ENCODE assay signal across 19 cellular contexts in the genomic region with DNA sequence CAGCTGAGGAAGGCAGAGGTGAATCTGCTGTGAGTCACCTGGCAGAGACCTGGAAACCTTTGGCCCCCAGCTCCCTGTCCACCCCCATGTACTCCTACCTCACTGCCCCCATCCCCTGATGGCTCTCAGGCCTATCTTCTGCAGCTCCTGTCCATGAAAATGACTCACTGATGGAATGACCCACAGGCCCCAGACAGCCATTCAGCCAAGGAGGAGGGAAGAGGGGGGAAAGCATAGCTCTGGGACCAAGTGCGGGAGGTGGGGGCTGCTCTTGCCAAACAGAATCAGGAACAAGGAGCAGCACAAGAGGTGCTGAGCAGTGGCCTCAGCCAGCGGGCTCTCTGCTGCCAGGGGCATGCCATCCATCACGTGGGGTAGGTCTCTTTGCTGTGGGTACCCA.
A peak's percentile ranks its signal among the peaks of the same experiment; 100 is the strongest.
DNase-seq lines count a peak whose midpoint lies in the region; ATAC-seq and TF ChIP-seq lines count a peak whose summit lies in the region.
"Had no signal": no experiment of that assay in that cellular context is flagged by ENCODE, and none has a peak within 500 bp of the region (broad histone marks: within the 10 kb centered on the region; RNA-seq: fewer than 3 reads in every experiment).

No MANE protein-coding gene starts in this region.

- peak overlapping the region; percentile 41 for H4K91ac ChIP-seq in trophoblast cell (ENCODE audit: low read depth, low read length)

- peak overlapping the region; percentile 8 for H3K14ac ChIP-seq in trophoblast cell (ENCODE audit: low read length)

- H3K4me1 ChIP-seq in GM23248 (ENCODE audit: insufficient read depth) (0 out of 2 replicates have a peak, but pooled peaks cover 11% of the 10 kb centered on the region), hepatocyte (ENCODE audit: insufficient read depth) (peaks cover 17% of the 10 kb centered on the region), trophoblast cell (ENCODE audit: control insufficient read depth in 1 of 2, insufficient read depth in 2 of 2, low read length in 2 of 2) (peaks cover 9 to 11% of the 10 kb centered on the region in 2 experiments)

- H3K4me2 ChIP-seq in GM23248 (ENCODE audit: unreplicated experiment) (no peak overlapping the region), hepatocyte (no peak overlapping the region), trophoblast cell (ENCODE audit: low read length) (no peak overlapping the region)
- H3K4me2 ChIP-seq: KMS-11 had no signal

- no peak overlapping the region for H2BK12ac ChIP-seq in trophoblast cell (ENCODE audit: low read length)

- no peak overlapping the region for H3K4me3 ChIP-seq in GM23248
- no peak overlapping the region for H3K4me3 ChIP-seq in hepatocyte
- H3K4me3 ChIP-seq in trophoblast cell (ENCODE audit: low read depth, low read length) = no peak overlapping the region

- no peaks in the 10 kb centered on the region for H3K27me3 ChIP-seq in GM23248 (replicated peaks; ENCODE audit: insufficient read depth)
- no peaks in the 10 kb centered on the region for H3K27me3 ChIP-seq in hepatocyte
- H3K27me3 ChIP-seq in trophoblast cell (ENCODE audit: insufficient read depth, low read length) = no peaks in the 10 kb centered on the region

- H4K20me1 ChIP-seq in GM23248 (ENCODE audit: insufficient read depth) (no peaks in the 10 kb centered on the region), hepatocyte (ENCODE audit: insufficient read depth, poor library complexity, severe bottlenecking) (no peaks in the 10 kb centered on the region)

- in situ Hi-C loops in GM23248 (cut with MboI) = no loop called here

- no peaks in the 10 kb centered on the region for H3F3A ChIP-seq in GM23248 (ENCODE audit: insufficient read depth)

- H3K4ac ChIP-seq in trophoblast cell (ENCODE audit: low read depth, low read length) = peak overlapping the region; percentile 0

- H3K27ac ChIP-seq in GM23248 (no peak overlapping the region), hepatocyte (peak overlapping the region; percentile 35), trophoblast cell (ENCODE audit: low read depth, low read length) (peak overlapping the region; percentile 31)
- H3K27ac ChIP-seq: HL-60, KMS-11 had no signal

- H3K79me2 ChIP-seq in GM23248 (ENCODE audit: insufficient read depth) = no peaks in the 10 kb centered on the region
- no peaks in the 10 kb centered on the region for H3K79me2 ChIP-seq in hepatocyte
- no peaks in the 10 kb centered on the region for H3K79me2 ChIP-seq in trophoblast cell (ENCODE audit: control insufficient read depth, insufficient read depth, low read length, poor library complexity)

- DNase-seq in GM23248 = peak; percentile 44
- DNase-seq in hepatocyte (ENCODE audit: low spot score) = no peak
- DNase-seq in trophoblast cell = peak; percentile 94 to 96
- DNase-seq in activated CD8-positive, alpha-beta memory T cell treated with anti-CD3 and anti-CD28 coated beads, Interleukin-2, amount 50 U/mL, for 4 hours = no peak
- DNase-seq in NCI-H2171 (lab: John Stamatoyannopoulos, UW) = no peak
- DNase-seq: CD8-positive, alpha-beta T cell; MM.1S; NCI-H1105; NCI-H187; NCI-H2171 treated with DMSO at 0.1 percent for 48 hours; NCI-H82; SIG-M5; SW 1271 had no signal

- H3K9ac ChIP-seq in GM23248 = no peak overlapping the region
- no peak overlapping the region for H3K9ac ChIP-seq in trophoblast cell (ENCODE audit: low read length)
- H3K9ac ChIP-seq: KMS-11 had no signal

- peak overlapping the region; percentile 7 for H3K18ac ChIP-seq in trophoblast cell (ENCODE audit: low read length)

- no peak overlapping the region for H4K12ac ChIP-seq in trophoblast cell (ENCODE audit: low read depth, low read length)

- H2BK5ac ChIP-seq in trophoblast cell (ENCODE audit: low read depth, low read length, poor library complexity) = peak overlapping the region; percentile 7

- peaks cover 3% of the 10 kb centered on the region for H3K79me1 ChIP-seq in trophoblast cell (ENCODE audit: low read length)

- no peak overlapping the region for H2AK5ac ChIP-seq in trophoblast cell (ENCODE audit: low read length)

- no peak overlapping the region for H3K23ac ChIP-seq in trophoblast cell (ENCODE audit: low read length)

- peak overlapping the region; percentile 46 for H4K8ac ChIP-seq in trophoblast cell (ENCODE audit: low read depth, low read length)

- H3K9me3 ChIP-seq in GM23248 (ENCODE audit: low read depth) = no peaks in the 10 kb centered on the region
- no peaks in the 10 kb centered on the region for H3K9me3 ChIP-seq in hepatocyte (ENCODE audit: low read depth)
- no peaks in the 10 kb centered on the region for H3K9me3 ChIP-seq in trophoblast cell (ENCODE audit: insufficient read depth, low read depth, low read length)

- ATAC-seq in SK-N-SH treated with all-trans-retinoic acid at 6 μM for 48 hours (peak; percentile 32; the same call in 2 of the 3 replicates), HG02588 (IDR thresholded peaks at IDR 0.05; ENCODE audit: unreplicated experiment) (no peak), GM18511 (IDR thresholded peaks at IDR 0.05; ENCODE audit: unreplicated experiment) (no peak)
- ATAC-seq: CD8-positive, alpha-beta T cell; HCT116 had no signal

- H2AFZ ChIP-seq in GM23248 (no peak overlapping the region), hepatocyte (no peak overlapping the region), trophoblast cell (ENCODE audit: insufficient read depth, low read length, poor library complexity) (no peak overlapping the region)

- no peak for TF ChIP-seq CTCF in hepatocyte (IDR thresholded peaks at IDR 0.05; ENCODE audit: poor library complexity)

- WGBS in GM23248 (ENCODE audit: low coverage in 1 of 2, low lambda C conversion rate in 2 of 2, missing lambda C conversion rate in 2 of 2), 2 experiments = 80 to 83% methylated on average over 3 of the region's 3 CpGs
- 86% methylated on average over 3 of the region's 3 CpGs for WGBS in hepatocyte (ENCODE audit: low lambda C conversion rate, missing lambda C conversion rate)
- no CpG with 5 or more reads among the region's 3 CpGs for WGBS in trophoblast cell (ENCODE audit: extremely low coverage, insufficient coverage, insufficient read length)

- peak overlapping the region; percentile 67 for H2BK120ac ChIP-seq in trophoblast cell (ENCODE audit: insufficient read depth, low read length, poor library complexity)

- no peaks in the 10 kb centered on the region for H3K36me3 ChIP-seq in GM23248 (ENCODE audit: low read depth)
- H3K36me3 ChIP-seq in hepatocyte (replicated peaks; ENCODE audit: insufficient read depth, low read depth) = no peaks in the 10 kb centered on the region
- H3K36me3 ChIP-seq in trophoblast cell (ENCODE audit: control insufficient read depth in 1 of 2, insufficient read depth in 2 of 2, low read length in 2 of 2) = no peaks in the 10 kb centered on the region

- no peaks in the 10 kb centered on the region for H3K9me2 ChIP-seq in GM23248 (ENCODE audit: insufficient read depth)
- no peaks in the 10 kb centered on the region for H3K9me2 ChIP-seq in hepatocyte (replicated peaks; ENCODE audit: insufficient read depth)

TF ChIP-seq in SK-N-SH treated with all-trans-retinoic acid at 6 μM for 48 hours, 23 proteins besides CTCF, POLR2A, EP300 and RAD21 (continues in another document):
- no peak for TF ChIP-seq ZC3H10 (CRISPR knock-in tag; IDR thresholded peaks at IDR 0.05)
- TF ChIP-seq ZNF565 (CRISPR knock-in tag; conservative IDR thresholded peaks at IDR 0.05; ENCODE audit: low read depth) = no peak
- TF ChIP-seq, protein P1, sequence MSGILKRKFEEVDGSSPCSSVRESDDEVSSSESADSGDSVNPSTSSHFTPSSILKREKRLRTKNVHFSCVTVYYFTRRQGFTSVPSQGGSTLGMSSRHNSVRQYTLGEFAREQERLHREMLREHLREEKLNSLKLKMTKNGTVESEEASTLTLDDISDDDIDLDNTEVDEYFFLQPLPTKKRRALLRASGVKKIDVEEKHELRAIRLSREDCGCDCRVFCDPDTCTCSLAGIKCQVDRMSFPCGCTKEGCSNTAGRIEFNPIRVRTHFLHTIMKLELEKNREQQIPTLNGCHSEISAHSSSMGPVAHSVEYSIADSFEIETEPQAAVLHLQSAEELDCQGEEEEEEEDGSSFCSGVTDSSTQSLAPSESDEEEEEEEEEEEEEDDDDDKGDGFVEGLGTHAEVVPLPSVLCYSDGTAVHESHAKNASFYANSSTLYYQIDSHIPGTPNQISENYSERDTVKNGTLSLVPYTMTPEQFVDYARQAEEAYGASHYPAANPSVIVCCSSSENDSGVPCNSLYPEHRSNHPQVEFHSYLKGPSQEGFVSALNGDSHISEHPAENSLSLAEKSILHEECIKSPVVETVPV (CRISPR knock-in tag; IDR thresholded peaks at IDR 0.05) = no peak
- TF ChIP-seq, protein P2, sequence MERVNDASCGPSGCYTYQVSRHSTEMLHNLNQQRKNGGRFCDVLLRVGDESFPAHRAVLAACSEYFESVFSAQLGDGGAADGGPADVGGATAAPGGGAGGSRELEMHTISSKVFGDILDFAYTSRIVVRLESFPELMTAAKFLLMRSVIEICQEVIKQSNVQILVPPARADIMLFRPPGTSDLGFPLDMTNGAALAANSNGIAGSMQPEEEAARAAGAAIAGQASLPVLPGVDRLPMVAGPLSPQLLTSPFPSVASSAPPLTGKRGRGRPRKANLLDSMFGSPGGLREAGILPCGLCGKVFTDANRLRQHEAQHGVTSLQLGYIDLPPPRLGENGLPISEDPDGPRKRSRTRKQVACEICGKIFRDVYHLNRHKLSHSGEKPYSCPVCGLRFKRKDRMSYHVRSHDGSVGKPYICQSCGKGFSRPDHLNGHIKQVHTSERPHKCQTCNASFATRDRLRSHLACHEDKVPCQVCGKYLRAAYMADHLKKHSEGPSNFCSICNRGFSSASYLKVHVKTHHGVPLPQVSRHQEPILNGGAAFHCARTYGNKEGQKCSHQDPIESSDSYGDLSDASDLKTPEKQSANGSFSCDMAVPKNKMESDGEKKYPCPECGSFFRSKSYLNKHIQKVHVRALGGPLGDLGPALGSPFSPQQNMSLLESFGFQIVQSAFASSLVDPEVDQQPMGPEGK (CRISPR knock-in tag; IDR thresholded peaks at IDR 0.05; ENCODE audit: borderline replicate concordance) = no peak

Comparison
In these comparisons a context has a peak if more than half of its experiments do, and no peak if none do; other contexts are left out.
1. DNase-seq: peak in GM23248 (single experiment) and trophoblast cell (2 of 2); none in hepatocyte (single experiment), activated CD8-positive, alpha-beta memory T cell treated with anti-CD3 and anti-CD28 coated beads, Interleukin-2, amount 50 U/mL, for 4 hours (single experiment) and NCI-H2171 (single experiment).